ENCODE assay signal across 9 cellular contexts in the genomic region with DNA sequence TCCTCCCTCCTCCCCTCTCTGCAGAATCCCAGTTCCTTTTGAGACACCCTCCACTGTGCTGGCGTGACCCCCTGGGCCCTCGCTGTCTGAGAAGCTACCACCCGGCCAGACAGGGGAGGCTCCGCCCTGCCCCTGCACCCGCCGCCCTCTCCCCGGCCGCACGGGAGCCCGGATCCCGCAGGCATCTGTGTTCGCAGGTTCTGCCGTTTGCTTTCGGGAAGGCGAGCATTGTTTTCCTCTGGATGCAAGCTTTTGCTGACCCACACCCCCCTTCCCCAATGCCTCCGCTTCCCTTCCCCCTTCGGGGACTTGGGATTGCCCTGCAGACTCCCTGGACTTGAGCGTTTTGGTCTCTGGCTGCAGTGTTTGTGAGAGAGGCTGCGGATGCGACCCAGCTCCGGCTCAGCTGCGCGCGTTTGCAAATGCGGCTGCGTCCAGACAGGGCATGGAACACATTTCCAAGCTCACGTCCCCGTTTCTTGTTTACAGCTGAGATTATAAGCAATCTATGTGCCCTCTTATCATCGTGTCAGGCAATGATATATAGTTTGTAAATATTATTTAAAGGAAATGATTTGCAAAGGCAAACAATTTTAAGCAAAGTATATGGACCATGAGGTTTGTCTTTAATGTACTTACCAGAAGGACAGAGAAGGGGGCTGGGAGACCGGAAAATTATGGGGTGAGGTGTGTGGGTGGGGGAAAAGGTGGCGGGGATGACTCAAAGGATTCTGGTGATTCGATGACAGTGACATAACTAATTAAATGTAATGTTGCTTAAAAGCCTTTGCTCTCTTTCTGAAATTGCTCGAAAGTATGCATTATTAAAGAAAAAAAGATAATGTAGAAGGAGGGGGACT.
DNase-seq lines count a peak whose midpoint lies in the region; ATAC-seq and TF ChIP-seq lines count a peak whose summit lies in the region.
"Had no signal": no experiment of that assay in that cellular context is flagged by ENCODE, and none has a peak within 500 bp of the region (broad histone marks: within the 10 kb centered on the region; RNA-seq: fewer than 3 reads in every experiment).

No MANE protein-coding gene starts in this region.

- no peak overlapping the region for H2AFZ ChIP-seq in OCI-LY7 (ENCODE audit: low read length)

- CTCF ChIA-PET in activated CD4-positive, alpha-beta T cell treated with anti-CD3 and anti-CD28 coated beads for 36 hours (lab: Charles Lee), result interaction anchor here (1.1 kb wide), 1 partner anchor 767 kb away, joined by 4 read pairs; no protein-coding TSS in a partner anchor
- CTCF ChIA-PET in OCI-LY7 (lab: Charles Lee; ENCODE audit: unreplicated experiment), result no interaction called here

- no peaks in the 10 kb centered on the region for H3K79me2 ChIP-seq in OCI-LY7 (ENCODE audit: insufficient read depth, low read depth, low read length)

- no peaks in the 10 kb centered on the region for H3K4me1 ChIP-seq in OCI-LY7 (ENCODE audit: insufficient read depth, low read length, poor library complexity, severe bottlenecking)

- H3K9me3 ChIP-seq in OCI-LY7 (ENCODE audit: low read length), result no peaks in the 10 kb centered on the region

- H3K9me2 ChIP-seq in OCI-LY7 (ENCODE audit: insufficient read depth, low read length), result no peaks in the 10 kb centered on the region

- peak overlapping the region; percentile 70 for H3K4me3 ChIP-seq in choroid plexus epithelial cell (ENCODE audit: low read depth, low read length)
- H3K4me3 ChIP-seq in OCI-LY7 (ENCODE audit: low read depth, low read length, poor library complexity, severe bottlenecking), result no peak overlapping the region

- intact Hi-C loops in activated CD4-positive, alpha-beta T cell treated with anti-CD3 and anti-CD28 coated beads for 36 hours (cut with DNase I, micrococcal nuclease), result loop anchor here (5.0 to 10.0 kb wide), 2 partner anchors 761 to 773 kb away; no protein-coding TSS in a partner anchor
- intact Hi-C loops in OCI-LY7 (cut with micrococcal nuclease; ENCODE audit: unreplicated experiment), result no loop called here

- H3K4me1 Mint-ChIP-seq in activated CD4-positive, alpha-beta T cell treated with anti-CD3 and anti-CD28 coated beads for 36 hours, result peaks cover 29% of the 10 kb centered on the region

- ATAC-seq in activated CD4-positive, alpha-beta T cell treated with anti-CD3 and anti-CD28 coated beads for 36 hours, result peak; percentile 73

- H3K27ac Mint-ChIP-seq in activated CD4-positive, alpha-beta T cell treated with anti-CD3 and anti-CD28 coated beads for 36 hours, result peak overlapping the region; percentile 39
- H3K27ac Mint-ChIP-seq: natural killer cell treated with Interleukin-12 subunit alpha and Interleukin-12 subunit beta and Interleukin-15 and Interleukin-18, amount 100 ng/mL, for 72 hours had no signal

- no peak overlapping the region for H3K4me2 ChIP-seq in OCI-LY7 (ENCODE audit: low read length)

- H3K36me3 Mint-ChIP-seq in activated CD4-positive, alpha-beta T cell treated with anti-CD3 and anti-CD28 coated beads for 36 hours (ENCODE audit: low read depth), result no peaks in the 10 kb centered on the region
- H3K36me3 Mint-ChIP-seq: natural killer cell treated with Interleukin-12 subunit alpha and Interleukin-12 subunit beta and Interleukin-15 and Interleukin-18, amount 100 ng/mL, for 72 hours had no signal

- H4K20me1 ChIP-seq in OCI-LY7 (ENCODE audit: insufficient read depth, low read length), result no peaks in the 10 kb centered on the region

- H3K36me3 ChIP-seq in OCI-LY7 (ENCODE audit: insufficient read depth, low read length), result no peaks in the 10 kb centered on the region

- TF ChIP-seq CTCF in choroid plexus epithelial cell (conservative IDR thresholded peaks at IDR 0.05; ENCODE audit: low read depth, low read length) (no peak), OCI-LY7 (conservative IDR thresholded peaks at IDR 0.05; ENCODE audit: low read length) (no peak)

- H3K27ac ChIP-seq in OCI-LY7 (ENCODE audit: low read depth, low read length, poor library complexity, severe bottlenecking), result no peak overlapping the region

- no TSS peak for BruUV-seq in OCI-LY7 (replicated peaks; lab: Mats Ljungman, UMichigan)

- peak overlapping the region; percentile 64 for H3K4me3 Mint-ChIP-seq in activated CD4-positive, alpha-beta T cell treated with anti-CD3 and anti-CD28 coated beads for 36 hours
- H3K4me3 Mint-ChIP-seq: natural killer cell treated with Interleukin-12 subunit alpha and Interleukin-12 subunit beta and Interleukin-15 and Interleukin-18, amount 100 ng/mL, for 72 hours had no signal

- peaks cover 51% of the 10 kb centered on the region for H3K27me3 Mint-ChIP-seq in activated CD4-positive, alpha-beta T cell treated with anti-CD3 and anti-CD28 coated beads for 36 hours

- POLR2A ChIA-PET in activated CD4-positive, alpha-beta T cell treated with anti-CD3 and anti-CD28 coated beads for 36 hours (lab: Charles Lee), result no interaction called here
- POLR2A ChIA-PET in OCI-LY7 (lab: Charles Lee), result interaction anchor here (1.0 kb wide), 1 partner anchor 11 kb away, joined by 4 read pairs; no protein-coding TSS in a partner anchor

- H3K9me3 Mint-ChIP-seq in activated CD4-positive, alpha-beta T cell treated with anti-CD3 and anti-CD28 coated beads for 36 hours (ENCODE audit: low read depth), result peaks cover 2% of the 10 kb centered on the region

- peak; percentile 68 for DNase-seq in activated CD4-positive, alpha-beta T cell treated with anti-CD3 and anti-CD28 coated beads for 36 hours
- no peak for DNase-seq in activated CD4-positive, alpha-beta T cell treated with anti-CD3 and anti-CD28 coated beads for 1 hour
- DNase-seq in KG1 (lab: John Stamatoyannopoulos, UW), result peak; percentile 18
- peak; percentile 84 for DNase-seq in SK-N-DZ (ENCODE audit: low spot score)
- DNase-seq in choroid plexus epithelial cell (ENCODE audit: low read depth), result peak; percentile 83
- peak; percentile 61 for DNase-seq in kidney tubule cell (ENCODE audit: low spot score)
- DNase-seq in stimulated activated CD4-positive, alpha-beta T cell treated with anti-CD3 and anti-CD28 coated beads, Interleukin-12 subunit alpha, Interleukin-12 subunit beta, amount 100 ng/mL, for 48 hours (ENCODE audit: low read depth in 2 of 3, low spot score in 1 of 3), result peak in 2 of 3 donors; percentile 26 to 38
- DNase-seq in OCI-LY7 (ENCODE audit: low spot score), result no peak

Comparison
In these comparisons a context has a peak if more than half of its experiments do, and no peak if none do; other contexts are left out.
1. DNase-seq: peak in activated CD4-positive, alpha-beta T cell treated with anti-CD3 and anti-CD28 coated beads for 36 hours (single experiment), KG1 (single experiment), SK-N-DZ (single experiment), choroid plexus epithelial cell (single experiment), kidney tubule cell (single experiment) and stimulated activated CD4-positive, alpha-beta T cell treated with anti-CD3 and anti-CD28 coated beads, Interleukin-12 subunit alpha, Interleukin-12 subunit beta, amount 100 ng/mL, for 48 hours (2 of 3); none in activated CD4-positive, alpha-beta T cell treated with anti-CD3 and anti-CD28 coated beads for 1 hour (single experiment) and OCI-LY7 (single experiment).